24 cellular contexts compared by ENCODE assay signal in the genomic region with DNA sequence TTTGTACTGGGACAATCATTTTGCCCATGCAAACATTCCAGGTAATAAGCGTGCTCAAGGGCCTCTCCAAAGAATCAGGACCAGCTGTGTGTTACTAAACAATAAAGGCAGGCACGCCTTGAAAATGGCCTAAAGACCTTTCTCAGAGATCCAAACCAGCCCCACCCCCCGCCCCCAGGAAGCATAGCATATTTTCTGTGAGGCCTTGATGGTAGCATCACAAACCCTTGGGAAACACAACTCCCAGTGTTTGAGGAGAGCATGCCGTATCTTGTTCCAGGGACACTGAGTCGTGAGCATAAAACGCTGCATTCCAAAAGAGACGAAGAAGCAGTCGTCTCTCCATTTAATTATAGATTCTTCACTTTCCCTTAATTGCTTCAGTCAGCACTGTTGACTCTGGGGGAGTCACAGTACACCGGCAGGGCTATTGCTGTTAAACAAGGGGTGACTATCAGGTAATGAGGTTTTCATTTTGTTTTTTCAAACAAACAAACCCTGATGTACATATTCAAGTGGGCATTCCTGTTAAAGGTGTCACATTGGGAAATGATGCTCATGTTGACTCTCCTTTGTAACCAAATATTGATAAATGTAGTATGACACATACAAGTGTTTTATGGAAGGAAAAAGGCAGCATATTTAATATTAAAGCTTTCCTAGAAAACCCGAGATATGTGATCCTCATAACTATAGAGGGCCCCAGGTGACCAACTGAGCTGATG. TPM values are rescaled to one million over a fixed set of nuclear protein-coding genes. Genes with fewer than 3 reads are reported as not detected.
DNase-seq lines count a peak whose midpoint lies in the region; ATAC-seq and TF ChIP-seq lines count a peak whose summit lies in the region.
"Had no signal": no experiment of that assay in that cellular context is flagged by ENCODE, and none has a peak within 500 bp of the region (broad histone marks: within the 10 kb centered on the region; RNA-seq: fewer than 3 reads in every experiment).

No MANE protein-coding gene starts in this region.

- no peak overlapping the region for H3K4me3 ChIP-seq in psoas muscle
- H3K4me3 ChIP-seq: ascending aorta, heart left ventricle, stomach, upper lobe of left lung had no signal

- peak; percentile 45 to 80 (median 47) for DNase-seq in NCI-H1417 (lab: John Stamatoyannopoulos, UW)
- DNase-seq in NCI-H1417 treated with DMSO at 0.1 percent for 48 hours (lab: John Stamatoyannopoulos, UW) = no peak
- DNase-seq in NCI-H748 treated with DMSO at 0.1 percent for 48 hours (lab: John Stamatoyannopoulos, UW) = peak; percentile 25
- DNase-seq in epithelial cell of prostate (ENCODE audit: low read depth, low spot score) = peak; percentile 87
- DNase-seq in psoas muscle = no peak
- DNase-seq in GM20000 (ENCODE audit: low spot score) = no peak
- DNase-seq in activated CD8-positive, alpha-beta memory T cell treated with anti-CD3 and anti-CD28 coated beads, Interleukin-2, amount 50 U/mL, for 4 hours = no peak
- DNase-seq: 8988T; activated CD4-positive, alpha-beta memory T cell treated with anti-CD3 and anti-CD28 coated beads, Interleukin-2, amount 10 ng/mL, durations not matched to agents 7 days and 5 days; activated naive CD4-positive, alpha-beta T cell treated with anti-CD3 and anti-CD28 coated beads for 36 hours; activated T-cell treated with anti-CD3 and anti-CD28 coated beads, Interleukin-2, amount 50 U/mL, for 1 hour; BE2C; endodermal cell; heart left ventricle; naive thymus-derived CD4-positive, alpha-beta T cell; NCI-H1436 treated with DMSO at 0.1 percent for 48 hours; NCI-H446 treated with DMSO at 0.1 percent for 48 hours; stimulated activated CD4-positive, alpha-beta T cell treated with anti-CD3 and anti-CD28 coated beads, Interleukin-4, amount 100 ng/mL, for 24 hours; stomach; T-helper 2 cell; upper lobe of left lung had no signal

- intact Hi-C loops in psoas muscle (cut with DNase I) = no loop called here

- peak overlapping the region; percentile 82 for H3K27ac ChIP-seq in epithelial cell of prostate
- peak overlapping the region; percentile 94 for H3K27ac ChIP-seq in psoas muscle
- H3K27ac ChIP-seq: heart left ventricle, stomach, upper lobe of left lung had no signal

- H3K4me1 ChIP-seq in psoas muscle = peaks cover 19% of the 10 kb centered on the region

- no peaks in the 10 kb centered on the region for H3K9me3 ChIP-seq in psoas muscle
- H3K9me3 ChIP-seq: ascending aorta, BE2C, heart left ventricle, stomach, upper lobe of left lung had no signal

- no peak for ATAC-seq in psoas muscle
- ATAC-seq in GM18870 (IDR thresholded peaks at IDR 0.05; ENCODE audit: unreplicated experiment) = no peak
- ATAC-seq: heart left ventricle; naive thymus-derived CD4-positive, alpha-beta T cell; Right ventricle myocardium inferior had no signal

- H3K36me3 ChIP-seq in psoas muscle (ENCODE audit: insufficient read depth in 1 of 2, low read depth in 1 of 2) = no peaks in the 10 kb centered on the region
- H3K36me3 ChIP-seq: ascending aorta, BE2C, heart left ventricle, stomach, upper lobe of left lung had no signal

- 71 to 91% (median 77%) methylated on average over 10 of the region's 10 CpGs for WGBS in psoas muscle, 3 donors

- peaks cover 0 to 4% (median 0%) of the 10 kb centered on the region in 3 donors for H3K27me3 ChIP-seq in psoas muscle (ENCODE audit: insufficient read depth in 3 of 3, low read length in 2 of 3)
- H3K27me3 ChIP-seq: ascending aorta, BE2C had no signal

- TF ChIP-seq CTCF in psoas muscle (IDR thresholded peaks at IDR 0.05) (no peak), GM20000 (IDR thresholded peaks at IDR 0.05; ENCODE audit: extremely low read depth, missing control alignments) (no peak)

RNA-seq across cellular contexts. Expression of gene TPM1, which starts 4.4 kb away (rescaled TPM):
- total RNA-seq in psoas muscle = 1,000 to 10,000 TPM; 1,097 to 5,131 (median 2,563) TPM
- 1,000 to 10,000 TPM; 1,146 to 4,515 (median 3,805) TPM for polyA plus RNA-seq in psoas muscle

Comparison
In these comparisons a context has a peak if more than half of its experiments do, and no peak if none do; other contexts are left out.
1. DNase-seq: peak in NCI-H1417 (3 of 3), NCI-H748 treated with DMSO at 0.1 percent for 48 hours (single experiment) and epithelial cell of prostate (single experiment); none in NCI-H1417 treated with DMSO at 0.1 percent for 48 hours (single experiment), psoas muscle (0 of 2), GM20000 (single experiment) and activated CD8-positive, alpha-beta memory T cell treated with anti-CD3 and anti-CD28 coated beads, Interleukin-2, amount 50 U/mL, for 4 hours (single experiment).